Comparison of ENCODE assay signal across 8 cellular contexts in genomic region chr6:10404799-10405524, GRCh38. TPM values are rescaled to one million over a fixed set of nuclear protein-coding genes. Genes with fewer than 3 reads are reported as not detected.
A peak's percentile ranks its signal among the peaks of the same experiment; 100 is the strongest.
DNase-seq lines count a peak whose midpoint lies in the region; ATAC-seq and TF ChIP-seq lines count a peak whose summit lies in the region.

No MANE protein-coding gene starts in this region.

- peaks cover 5% of the 10 kb centered on the region for H3K36me3 Mint-ChIP-seq in activated naive CD8-positive, alpha-beta T cell treated with anti-CD3 and anti-CD28 coated beads, Interleukin-2, amount 10 ng/mL, durations not matched to agents 7 days and 5 days
- H3K36me3 Mint-ChIP-seq in memory B cell: peaks cover 4% of the 10 kb centered on the region

- peaks cover 71% of the 10 kb centered on the region for H3K27me3 Mint-ChIP-seq in activated naive CD8-positive, alpha-beta T cell treated with anti-CD3 and anti-CD28 coated beads, Interleukin-2, amount 10 ng/mL, durations not matched to agents 7 days and 5 days
- peaks cover 15% of the 10 kb centered on the region for H3K27me3 Mint-ChIP-seq in memory B cell

- ATAC-seq in activated naive CD8-positive, alpha-beta T cell treated with anti-CD3 and anti-CD28 coated beads, Interleukin-2, amount 10 ng/mL, durations not matched to agents 7 days and 5 days (ENCODE audit: low read depth): no peak
- ATAC-seq in memory B cell (ENCODE audit: low read depth): no peak

- no peak for DNase-seq in AG10803 (ENCODE audit: low read depth)
- no peak for DNase-seq in HFF-Myc (ENCODE audit: extremely low read depth, low read depth)
- no peak for DNase-seq in activated naive CD8-positive, alpha-beta T cell treated with anti-CD3 and anti-CD28 coated beads, Interleukin-2, amount 10 ng/mL, durations not matched to agents 7 days and 5 days
- no peak for DNase-seq in memory B cell (ENCODE audit: low spot score in 2 of 2)
- DNase-seq in NOMO-1 treated with DMSO at 0.1 percent for 48 hours (lab: John Stamatoyannopoulos, UW; ENCODE audit: unreplicated experiment): no peak
- no peak for DNase-seq in activated CD4-positive, alpha-beta T cell treated with anti-CD3 and anti-CD28 coated beads, Interleukin-2, amount 50 U/mL, for 48 hours
- DNase-seq in GOT3 (lab: John Stamatoyannopoulos, UW): no peak
- DNase-seq in stimulated activated CD4-positive, alpha-beta T cell treated with anti-CD3 and anti-CD28 coated beads, Interleukin-15, amount 100 ng/mL, for 24 hours: no peak

- no peak for TF ChIP-seq CTCF in AG10803 (conservative IDR thresholded peaks at IDR 0.05; ENCODE audit: low read length)
- TF ChIP-seq CTCF in HFF-Myc (IDR thresholded peaks at IDR 0.05; ENCODE audit: low read depth, low read length, missing control alignments): no peak

- peaks cover 13% of the 10 kb centered on the region for H3K9me3 Mint-ChIP-seq in activated naive CD8-positive, alpha-beta T cell treated with anti-CD3 and anti-CD28 coated beads, Interleukin-2, amount 10 ng/mL, durations not matched to agents 7 days and 5 days
- H3K9me3 Mint-ChIP-seq in memory B cell: peaks cover 14% of the 10 kb centered on the region

- H3K4me3 ChIP-seq in AG10803 (ENCODE audit: low read length) (peak overlapping the region; percentile 66), HFF-Myc (replicated peaks; ENCODE audit: low read depth, low read length) (peak overlapping the region; percentile 83)

- POLR2A ChIA-PET in activated naive CD8-positive, alpha-beta T cell treated with anti-CD3 and anti-CD28 coated beads, Interleukin-2, amount 10 ng/mL, durations not matched to agents 7 days and 5 days (lab: Charles Lee): no interaction called here

- peak overlapping the region; percentile 28 for H3K27ac Mint-ChIP-seq in activated naive CD8-positive, alpha-beta T cell treated with anti-CD3 and anti-CD28 coated beads, Interleukin-2, amount 10 ng/mL, durations not matched to agents 7 days and 5 days
- H3K27ac Mint-ChIP-seq in memory B cell: peak overlapping the region; percentile 73

- peaks cover 9% of the 10 kb centered on the region for H3K4me1 Mint-ChIP-seq in activated naive CD8-positive, alpha-beta T cell treated with anti-CD3 and anti-CD28 coated beads, Interleukin-2, amount 10 ng/mL, durations not matched to agents 7 days and 5 days
- peaks cover 7% of the 10 kb centered on the region for H3K4me1 Mint-ChIP-seq in memory B cell

- H3K4me3 Mint-ChIP-seq in activated naive CD8-positive, alpha-beta T cell treated with anti-CD3 and anti-CD28 coated beads, Interleukin-2, amount 10 ng/mL, durations not matched to agents 7 days and 5 days: peak overlapping the region; percentile 32
- peak overlapping the region; percentile 86 for H3K4me3 Mint-ChIP-seq in memory B cell

RNA-seq across cellular contexts. Expression of gene TFAP2A, which starts 9.9 kb away (rescaled TPM):
- not detected for total RNA-seq in activated naive CD8-positive, alpha-beta T cell treated with anti-CD3 and anti-CD28 coated beads, Interleukin-2, amount 10 ng/mL, durations not matched to agents 7 days and 5 days
